Comparison of ENCODE assay signal across 18 cellular contexts in the genomic region with DNA sequence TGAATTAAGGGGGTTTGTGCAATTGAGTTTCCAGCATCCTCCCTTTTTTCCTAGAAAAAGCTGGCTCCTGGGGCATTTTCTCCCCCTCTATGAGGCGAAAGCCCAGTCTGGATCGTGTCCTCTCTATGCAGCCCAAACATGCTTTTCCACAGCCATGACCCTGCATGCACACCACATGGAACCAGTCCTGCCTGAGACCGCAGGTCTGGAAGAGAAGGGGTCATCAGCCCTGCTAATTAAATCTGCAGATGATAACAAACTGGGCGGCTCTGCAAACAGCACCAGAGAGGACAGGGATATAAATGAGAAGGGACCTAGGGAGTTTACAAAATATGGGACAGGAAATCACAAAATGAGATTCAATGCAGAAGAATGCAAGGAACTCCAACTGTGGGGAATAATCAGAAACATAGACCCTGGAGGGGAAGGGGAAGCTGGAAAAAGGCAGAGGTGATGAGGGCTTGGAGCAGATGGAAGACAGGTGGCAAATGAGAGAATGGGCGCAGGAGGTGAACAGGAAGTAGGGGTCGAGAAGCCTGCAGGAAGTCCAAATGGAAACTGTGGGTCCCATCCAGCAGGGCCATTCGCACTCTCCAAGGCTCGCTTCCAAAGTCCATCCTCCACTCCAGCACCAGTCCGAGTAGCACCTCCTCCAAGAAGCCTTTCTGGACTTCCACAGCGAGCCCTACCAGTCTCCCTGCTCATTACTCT.
DNase-seq lines count a peak whose midpoint lies in the region; ATAC-seq, FAIRE-seq and TF ChIP-seq lines count a peak whose summit lies in the region.
"Had no signal": no experiment of that assay in that cellular context is flagged by ENCODE, and none has a peak within 500 bp of the region (broad histone marks: within the 10 kb centered on the region; RNA-seq: fewer than 3 reads in every experiment).

No MANE protein-coding gene starts in this region.

- H3K9ac ChIP-seq in liver (ENCODE audit: low read depth in 1 of 2, low read length in 2 of 2) (no peak overlapping the region), HepG2 (ENCODE audit: insufficient read depth, low read depth, low read length) (no peak overlapping the region)
- H3K9ac ChIP-seq: BLaER1 had no signal

- WGBS in liver, result 79% methylated on average over 10 of the region's 10 CpGs
- 16% methylated on average over 10 of the region's 10 CpGs for WGBS in HepG2 (ENCODE audit: low lambda C conversion rate)

- POLR2A ChIA-PET in HepG2 (lab: Yijun Ruan, JAX), result no interaction called here

- H3K9me3 ChIP-seq in liver (ENCODE audit: control insufficient read depth in 4 of 4, low read length in 3 of 4) (no peaks in the 10 kb centered on the region), HepG2 (ENCODE audit: low read length) (no peaks in the 10 kb centered on the region)
- H3K9me3 ChIP-seq: BLaER1, Caco-2, HAP-1 had no signal

- DNase-seq in HepG2 (ENCODE audit: low spot score) (no peak), dermis blood vessel endothelial cell (peak; percentile 73), islet precursor cell (peak; percentile 22), CD14-positive monocyte (ENCODE audit: low spot score) (no peak)
- DNase-seq: 8988T; Caco-2; CD8-positive, alpha-beta memory T cell; GDM1; KBM-7 had no signal

- H3K79me2 ChIP-seq in HepG2 (ENCODE audit: insufficient read depth, low read length), result no peaks in the 10 kb centered on the region

- BruUV-seq in HepG2 (replicated peaks; lab: Mats Ljungman, UMichigan), result no TSS peak

- ATAC-seq in HepG2 (no peak), GM18511 (IDR thresholded peaks at IDR 0.05; ENCODE audit: unreplicated experiment) (no peak), HG02678 (IDR thresholded peaks at IDR 0.05; ENCODE audit: unreplicated experiment) (no peak)

- peaks cover 0 to 2% (median 0%) of the 10 kb centered on the region in 3 donors for H3K27me3 Mint-ChIP-seq in CD14-positive monocyte (ENCODE audit: low read depth in 3 of 3)
- H3K27me3 Mint-ChIP-seq: IgD-negative memory B cell had no signal

- H3K36me3 Mint-ChIP-seq in CD14-positive monocyte, result no peaks in the 10 kb centered on the region
- H3K36me3 Mint-ChIP-seq: CD8-positive, alpha-beta memory T cell; IgD-negative memory B cell had no signal

- H4K20me1 ChIP-seq in HepG2 (ENCODE audit: insufficient read depth, low read length), result no peaks in the 10 kb centered on the region
- H4K20me1 ChIP-seq: BLaER1 had no signal

- no peak for TF ChIP-seq EP300 in HepG2 (IDR thresholded peaks at IDR 0.05; ENCODE audit: low read depth in 2 of 2, low read length in 2 of 2)
- no peak for TF ChIP-seq EP300 in HepG2 (CRISPR knock-in tag; IDR thresholded peaks at IDR 0.05; ENCODE audit: borderline replicate concordance)

- TF ChIP-seq RAD21 in liver (IDR thresholded peaks at IDR 0.05) (no peak), HepG2 (CRISPR knock-in tag; IDR thresholded peaks at IDR 0.05) (no peak)

- no peaks in the 10 kb centered on the region for H3K9me3 Mint-ChIP-seq in CD14-positive monocyte
- H3K9me3 Mint-ChIP-seq: CD8-positive, alpha-beta memory T cell; IgD-negative memory B cell had no signal

- in situ Hi-C loops in HepG2 (cut with HindIII; ENCODE audit: extremely low pct_ligation_motif_present, low pct_unique_long_range_greater_than_20kb), result no loop called here

- no peaks in the 10 kb centered on the region for H3K4me1 Mint-ChIP-seq in CD14-positive monocyte
- H3K4me1 Mint-ChIP-seq: CD8-positive, alpha-beta memory T cell had no signal

- H3K4me1 ChIP-seq in liver (ENCODE audit: control insufficient read depth in 4 of 4, insufficient read depth in 4 of 4, low read length in 3 of 4) (no peaks in the 10 kb centered on the region), HepG2 (ENCODE audit: insufficient read depth, low read length) (no peaks in the 10 kb centered on the region)
- H3K4me1 ChIP-seq: HAP-1 had no signal

- H3K4me3 Mint-ChIP-seq in CD14-positive monocyte, result no peak overlapping the region

- no peak overlapping the region for H3K4me2 ChIP-seq in HepG2 (ENCODE audit: low read depth, low read length)
- H3K4me2 ChIP-seq: BLaER1 had no signal

- no peak overlapping the region for H3K27ac Mint-ChIP-seq in CD14-positive monocyte
- H3K27ac Mint-ChIP-seq: CD8-positive, alpha-beta memory T cell; IgD-negative memory B cell had no signal

- H2AFZ ChIP-seq in HepG2 (ENCODE audit: low read length), result no peak overlapping the region

- H3K27me3 ChIP-seq in liver (ENCODE audit: control insufficient read depth in 4 of 4, insufficient read depth in 4 of 4, low read length in 3 of 4) (peaks cover 0 to 6% (median 0%) of the 10 kb centered on the region in 4 donors), HepG2 (ENCODE audit: control insufficient read depth in 1 of 2, insufficient read depth in 2 of 2, low read length in 2 of 2) (no peaks in the 10 kb centered on the region)
- H3K27me3 ChIP-seq: BLaER1 had no signal

- H3K36me3 ChIP-seq in liver (ENCODE audit: control insufficient read depth in 4 of 4, insufficient read depth in 3 of 4, low read depth in 1 of 4, low read length in 3 of 4) (no peaks in the 10 kb centered on the region), HepG2 (replicated peaks in 1 of 2; ENCODE audit: control insufficient read depth in 1 of 2, insufficient read depth in 2 of 2, low read length in 2 of 2) (no peaks in the 10 kb centered on the region)
- H3K36me3 ChIP-seq: BLaER1, HAP-1 had no signal

- H3K4me3 ChIP-seq in liver (ENCODE audit: low read depth in 1 of 3, low read length in 3 of 3) (no peak overlapping the region), HepG2 (replicated peaks in 1 of 3; ENCODE audit: insufficient read depth in 1 of 3, low read depth in 2 of 3, low read length in 3 of 3) (no peak overlapping the region)
- H3K4me3 ChIP-seq: BLaER1, HAP-1 had no signal

- TF ChIP-seq POLR2A in HepG2 (IDR thresholded peaks at IDR 0.05; ENCODE audit: insufficient read depth in 1 of 2, low read depth in 2 of 2, low read length in 2 of 2), result no peak

- no peak for FAIRE-seq in HepG2 (lab: Jason Lieb, UNC)
- FAIRE-seq: D721Med, GM12892, GM19239 had no signal

- intact Hi-C loops in HepG2 (cut with micrococcal nuclease; ENCODE audit: unreplicated experiment) (no loop called here), CD14-positive monocyte (cut with micrococcal nuclease) (no loop called here)

- H3K27ac ChIP-seq in liver (ENCODE audit: low read depth in 1 of 2, low read length in 2 of 2) (no peak overlapping the region), HepG2 (ENCODE audit: extremely low read length, insufficient read depth, low read length) (no peak overlapping the region)
- H3K27ac ChIP-seq: BLaER1 had no signal

- CTCF ChIA-PET in HepG2 (lab: Yijun Ruan, JAX; ENCODE audit: low intra/inter-chr PET ratio, low total read pairs), result no interaction called here

- TF ChIP-seq CTCF in liver (IDR thresholded peaks at IDR 0.05; ENCODE audit: low read depth, low read length, missing input control) (no peak), HepG2 (CRISPR knock-in tag; IDR thresholded peaks at IDR 0.05) (no peak), CD14-positive monocyte (IDR thresholded peaks at IDR 0.05) (no peak)

TF ChIP-seq in liver, 16 proteins besides CTCF, POLR2A, EP300 and RAD21:
- peak; percentile 43 to 53 for TF ChIP-seq RXRA (IDR thresholded peaks at IDR 0.05)
- TF ChIP-seq NR2F2 (IDR thresholded peaks at IDR 0.05), result peak; percentile 56
- no peak for TF ChIP-seq HNF4A (conservative IDR thresholded peaks at IDR 0.05)
- TF ChIP-seq, protein P1, sequence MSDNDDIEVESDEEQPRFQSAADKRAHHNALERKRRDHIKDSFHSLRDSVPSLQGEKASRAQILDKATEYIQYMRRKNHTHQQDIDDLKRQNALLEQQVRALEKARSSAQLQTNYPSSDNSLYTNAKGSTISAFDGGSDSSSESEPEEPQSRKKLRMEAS (IDR thresholded peaks at IDR 0.05), result no peak

TF ChIP-seq in HepG2, 621 proteins besides CTCF, POLR2A, EP300 and RAD21 (continues in another document):
- TF ChIP-seq ZNF225 (CRISPR knock-in tag; IDR thresholded peaks at IDR 0.05), result no peak
- no peak for TF ChIP-seq BCL6 (CRISPR knock-in tag; IDR thresholded peaks at IDR 0.05)
- TF ChIP-seq, protein P2, sequence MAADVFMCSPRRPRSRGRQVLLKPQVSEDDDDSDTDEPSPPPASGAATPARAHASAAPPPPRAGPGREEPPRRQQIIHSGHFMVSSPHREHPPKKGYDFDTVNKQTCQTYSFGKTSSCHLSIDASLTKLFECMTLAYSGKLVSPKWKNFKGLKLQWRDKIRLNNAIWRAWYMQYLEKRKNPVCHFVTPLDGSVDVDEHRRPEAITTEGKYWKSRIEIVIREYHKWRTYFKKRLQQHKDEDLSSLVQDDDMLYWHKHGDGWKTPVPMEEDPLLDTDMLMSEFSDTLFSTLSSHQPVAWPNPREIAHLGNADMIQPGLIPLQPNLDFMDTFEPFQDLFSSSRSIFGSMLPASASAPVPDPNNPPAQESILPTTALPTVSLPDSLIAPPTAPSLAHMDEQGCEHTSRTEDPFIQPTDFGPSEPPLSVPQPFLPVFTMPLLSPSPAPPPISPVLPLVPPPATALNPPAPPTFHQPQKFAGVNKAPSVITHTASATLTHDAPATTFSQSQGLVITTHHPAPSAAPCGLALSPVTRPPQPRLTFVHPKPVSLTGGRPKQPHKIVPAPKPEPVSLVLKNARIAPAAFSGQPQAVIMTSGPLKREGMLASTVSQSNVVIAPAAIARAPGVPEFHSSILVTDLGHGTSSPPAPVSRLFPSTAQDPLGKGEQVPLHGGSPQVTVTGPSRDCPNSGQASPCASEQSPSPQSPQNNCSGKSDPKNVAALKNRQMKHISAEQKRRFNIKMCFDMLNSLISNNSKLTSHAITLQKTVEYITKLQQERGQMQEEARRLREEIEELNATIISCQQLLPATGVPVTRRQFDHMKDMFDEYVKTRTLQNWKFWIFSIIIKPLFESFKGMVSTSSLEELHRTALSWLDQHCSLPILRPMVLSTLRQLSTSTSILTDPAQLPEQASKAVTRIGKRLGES (CRISPR knock-in tag; IDR thresholded peaks at IDR 0.05; ENCODE audit: borderline replicate concordance), result no peak
- TF ChIP-seq, protein P3, sequence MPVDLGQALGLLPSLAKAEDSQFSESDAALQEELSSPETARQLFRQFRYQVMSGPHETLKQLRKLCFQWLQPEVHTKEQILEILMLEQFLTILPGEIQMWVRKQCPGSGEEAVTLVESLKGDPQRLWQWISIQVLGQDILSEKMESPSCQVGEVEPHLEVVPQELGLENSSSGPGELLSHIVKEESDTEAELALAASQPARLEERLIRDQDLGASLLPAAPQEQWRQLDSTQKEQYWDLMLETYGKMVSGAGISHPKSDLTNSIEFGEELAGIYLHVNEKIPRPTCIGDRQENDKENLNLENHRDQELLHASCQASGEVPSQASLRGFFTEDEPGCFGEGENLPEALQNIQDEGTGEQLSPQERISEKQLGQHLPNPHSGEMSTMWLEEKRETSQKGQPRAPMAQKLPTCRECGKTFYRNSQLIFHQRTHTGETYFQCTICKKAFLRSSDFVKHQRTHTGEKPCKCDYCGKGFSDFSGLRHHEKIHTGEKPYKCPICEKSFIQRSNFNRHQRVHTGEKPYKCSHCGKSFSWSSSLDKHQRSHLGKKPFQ (CRISPR knock-in tag; IDR thresholded peaks at IDR 0.05; ENCODE audit: insufficient replicate concordance), result no peak

Comparison
In these comparisons a context has a peak if more than half of its experiments do, and no peak if none do; other contexts are left out.
1. DNase-seq: peak in dermis blood vessel endothelial cell (single experiment) and islet precursor cell (single experiment); none in HepG2 (single experiment) and CD14-positive monocyte (single experiment).